11 cellular contexts compared by ENCODE assay signal in the genomic region with DNA sequence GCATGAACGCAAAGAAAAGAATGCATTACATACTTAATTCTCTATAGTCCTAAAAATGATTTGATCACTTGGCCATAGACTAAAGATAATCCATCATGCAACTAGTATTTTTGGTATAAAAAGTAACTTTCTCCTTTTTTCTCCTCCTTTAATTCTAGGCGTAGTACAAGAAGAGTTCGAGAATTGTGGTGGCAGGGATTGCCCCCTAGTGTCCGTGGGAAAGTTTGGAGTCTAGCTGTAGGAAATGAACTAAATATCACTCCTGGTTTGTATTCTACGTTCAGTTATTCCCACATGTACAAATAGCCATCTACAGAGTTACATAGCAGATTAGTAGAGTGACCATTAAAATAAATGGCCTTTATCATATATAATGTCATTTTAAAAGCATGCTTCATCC. TPM values are rescaled to one million over a fixed set of nuclear protein-coding genes. Genes with fewer than 3 reads are reported as not detected.
DNase-seq lines count a peak whose midpoint lies in the region; FAIRE-seq and TF ChIP-seq lines count a peak whose summit lies in the region.
"Had no signal": no experiment of that assay in that cellular context is flagged by ENCODE, and none has a peak within 500 bp of the region (broad histone marks: within the 10 kb centered on the region; RNA-seq: fewer than 3 reads in every experiment).

No MANE protein-coding gene starts in this region.

- no peak overlapping the region for H2AFZ ChIP-seq in endothelial cell of umbilical vein (ENCODE audit: low read depth, low read length)

- H3K79me2 ChIP-seq in endothelial cell of umbilical vein (ENCODE audit: control insufficient read depth, insufficient read depth, low read length), result no peaks in the 10 kb centered on the region

- POLR2A ChIA-PET in endothelial cell of umbilical vein (lab: Charles Lee), result no interaction called here

- BruUV-seq in endothelial cell of umbilical vein (replicated peaks; lab: Mats Ljungman, UMichigan), result no TSS peak

- no peaks in the 10 kb centered on the region for H3K9me3 ChIP-seq in endothelial cell of umbilical vein (replicated peaks; ENCODE audit: control insufficient read depth, insufficient read depth, low read length)

- H4K20me1 ChIP-seq in endothelial cell of umbilical vein (replicated peaks; ENCODE audit: control insufficient read depth, extremely low read depth, insufficient read depth, low read length), result no peaks in the 10 kb centered on the region

- no peaks in the 10 kb centered on the region for H3K27me3 ChIP-seq in endothelial cell of umbilical vein (ENCODE audit: control insufficient read depth in 2 of 2, insufficient read depth in 2 of 2, low read length in 2 of 2)

- H3K9me1 ChIP-seq in endothelial cell of umbilical vein (replicated peaks; ENCODE audit: control insufficient read depth, extremely low read depth, insufficient read depth, low read length), result no peaks in the 10 kb centered on the region

- peaks cover 3% of the 10 kb centered on the region for H3K4me1 ChIP-seq in endothelial cell of umbilical vein (ENCODE audit: control insufficient read depth, extremely low read depth, insufficient read depth, low read length)

- intact Hi-C loops in endothelial cell of umbilical vein (cut with micrococcal nuclease), result no loop called here

- DNase-seq in DMS 273 (lab: John Stamatoyannopoulos, UW; ENCODE audit: unreplicated experiment), result peak; percentile 6
- DNase-seq in DMS 273 treated with DMSO at 0.1 percent for 48 hours (lab: John Stamatoyannopoulos, UW), result no peak
- DNase-seq in NB4 (ENCODE audit: low read depth), result peak; percentile 12
- no peak for DNase-seq in endothelial cell of umbilical vein (ENCODE audit: low read depth, low spot score)
- peak; percentile 10 for DNase-seq in pons (ENCODE audit: low spot score)
- DNase-seq in NCI-H226, result no peak
- DNase-seq in SHP77 (lab: John Stamatoyannopoulos, UW), result no peak
- no peak for DNase-seq in activated CD8-positive, alpha-beta memory T cell treated with anti-CD3 and anti-CD28 coated beads, Interleukin-2, amount 50 U/mL, for 4 hours
- DNase-seq: 8988T; stimulated activated naive B cell treated with anti-CD40 and anti-IgM and Interleukin-4, amounts not matched to agents 10 μg/mL and 1 μg/mL and 100 μg/mL, for 72 hours had no signal

- H3K4me3 ChIP-seq in NB4 (ENCODE audit: low read depth, low read length) (no peak overlapping the region), endothelial cell of umbilical vein (replicated peaks in 1 of 3; ENCODE audit: insufficient read depth in 1 of 3, low read depth in 1 of 3, low read length in 3 of 3) (no peak overlapping the region)
- H3K4me3 ChIP-seq: skin epidermis had no signal

- TF ChIP-seq POLR2A in NB4 (IDR thresholded peaks at IDR 0.05; ENCODE audit: extremely low read depth, insufficient read length) (no peak), endothelial cell of umbilical vein (IDR thresholded peaks at IDR 0.05; ENCODE audit: low read depth, low read length) (no peak)

- no peak overlapping the region for H3K27ac ChIP-seq in endothelial cell of umbilical vein (ENCODE audit: insufficient read depth, low read depth, low read length)
- H3K27ac ChIP-seq: skin epidermis had no signal

- no peak overlapping the region for H3K4me2 ChIP-seq in endothelial cell of umbilical vein (ENCODE audit: insufficient read depth, low read length)

- dilution Hi-C loops in endothelial cell of umbilical vein (cut with MboI; ENCODE audit: extremely low pct_ligation_motif_present, low sequenced_read_pairs), result no loop called here

- CTCF ChIA-PET in endothelial cell of umbilical vein (lab: Charles Lee), result interaction anchor here (0.9 to 1.0 kb wide), 2 partner anchors 12 to 56 kb away, joined by 4 to 5 read pairs; no protein-coding TSS in a partner anchor

- H3K36me3 ChIP-seq in endothelial cell of umbilical vein (ENCODE audit: control insufficient read depth in 2 of 2, extremely low read depth in 1 of 2, insufficient read depth in 2 of 2, low read length in 2 of 2), result no peaks in the 10 kb centered on the region

- FAIRE-seq in endothelial cell of umbilical vein (lab: Jason Lieb, UNC), result no peak

- TF ChIP-seq CTCF in NB4 (IDR thresholded peaks at IDR 0.05; ENCODE audit: low read depth, low read length) (peak; percentile 44), endothelial cell of umbilical vein (IDR thresholded peaks at IDR 0.05; ENCODE audit: extremely low read depth in 1 of 2, insufficient read depth in 1 of 2, low read depth in 1 of 2, low read length in 2 of 2) (peak; percentile 12 to 22)

- H3K9ac ChIP-seq in endothelial cell of umbilical vein (replicated peaks; ENCODE audit: extremely low read depth, insufficient read depth, low read length), result no peak overlapping the region

TF ChIP-seq in endothelial cell of umbilical vein, 7 proteins besides CTCF, POLR2A, EP300 and RAD21:
- no peak for TF ChIP-seq JUN (IDR thresholded peaks at IDR 0.05; ENCODE audit: borderline replicate concordance, insufficient read depth, insufficient read length, low read depth)
- TF ChIP-seq MYC (IDR thresholded peaks at IDR 0.05; ENCODE audit: low read depth, low read length), result no peak
- no peak for TF ChIP-seq MAX (IDR thresholded peaks at IDR 0.05; ENCODE audit: insufficient read depth, insufficient read length)
- TF ChIP-seq GATA2 (IDR thresholded peaks at IDR 0.05; ENCODE audit: insufficient read depth, insufficient read length, low read depth, low read length), result no peak
- no peak for TF ChIP-seq POLR2AphosphoS5 (IDR thresholded peaks at IDR 0.05; ENCODE audit: insufficient read depth, low read depth, low read length)
- no peak for TF ChIP-seq EZH2 (IDR thresholded peaks at IDR 0.05; ENCODE audit: borderline replicate concordance, low read depth, low read length, severe bottlenecking)
- TF ChIP-seq FOS (IDR thresholded peaks at IDR 0.05; ENCODE audit: borderline replicate concordance, insufficient read depth, low read length), result no peak
TF ChIP-seq in endothelial cell of umbilical vein: peak in this region for 0.

RNA-seq across cellular contexts. Expression of gene HELLS, which starts 45.5 kb away (rescaled TPM):
- 72.6 and 85.5 TPM in 2 replicates for total RNA-seq in endothelial cell of umbilical vein
- polyA plus RNA-seq in endothelial cell of umbilical vein, result 17.4 and 24.7 TPM in 2 replicates
- polyA plus RNA-seq in endothelial cell of umbilical vein (2011; cell fraction: cytosol; rRNA removed), result 23.3 and 26.3 TPM in 2 replicates
- 58.7 and 101 TPM in 2 replicates for polyA plus RNA-seq in endothelial cell of umbilical vein (2011; cell fraction: nucleus; rRNA removed)
- 13.0 and 22.5 TPM in 2 replicates for polyA plus RNA-seq in endothelial cell of umbilical vein (2012)
- polyA minus RNA-seq in endothelial cell of umbilical vein, result 36.3 and 37.4 TPM in 2 replicates
- polyA minus RNA-seq in endothelial cell of umbilical vein (2011; cell fraction: cytosol; rRNA and poly(A)+ RNA removed), result 61.9 TPM
- polyA minus RNA-seq in endothelial cell of umbilical vein (2011; cell fraction: nucleus; rRNA and poly(A)+ RNA removed), result 64.0 and 94.4 TPM in 2 replicates

Comparison
In these comparisons a context has a peak if more than half of its experiments do, and no peak if none do; other contexts are left out.
1. DNase-seq: peak in DMS 273 (single experiment), NB4 (single experiment) and pons (single experiment); none in DMS 273 treated with DMSO at 0.1 percent for 48 hours (single experiment), endothelial cell of umbilical vein (single experiment), NCI-H226 (single experiment), SHP77 (0 of 2) and activated CD8-positive, alpha-beta memory T cell treated with anti-CD3 and anti-CD28 coated beads, Interleukin-2, amount 50 U/mL, for 4 hours (single experiment).